In the genomic region with DNA sequence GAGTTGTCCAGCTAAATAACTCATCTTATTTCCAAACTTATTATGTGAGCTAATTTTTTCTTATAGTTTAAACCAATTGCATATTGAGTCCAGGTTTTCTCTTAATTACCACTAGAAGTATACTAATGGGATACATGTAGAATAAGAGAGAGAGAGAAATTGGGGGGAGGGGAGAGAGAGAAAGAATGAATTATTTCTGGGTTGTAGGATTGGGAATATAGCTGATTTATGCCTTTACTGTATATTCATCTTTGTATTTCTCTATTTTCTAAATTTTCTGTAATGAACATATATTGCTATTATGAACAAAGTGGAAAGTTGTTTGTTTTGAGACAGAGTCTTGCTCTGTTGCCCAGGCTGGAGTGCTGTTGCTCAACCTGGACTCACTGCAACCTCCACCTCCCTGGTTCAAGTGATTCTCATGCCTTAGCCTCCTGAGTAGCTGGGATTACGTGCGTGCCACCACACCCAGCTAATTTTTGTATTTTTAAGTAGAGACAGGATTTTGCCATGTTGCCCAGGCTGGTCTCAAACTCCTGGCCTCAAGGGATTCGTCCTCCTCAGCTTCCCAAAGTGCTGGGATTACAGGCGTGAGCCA, we compare ENCODE assay signal across 1 cellular context.
TF ChIP-seq lines count a peak whose summit lies in the region.

No MANE protein-coding gene starts in this region.

TF ChIP-seq in endothelial cell of umbilical vein, 7 proteins besides CTCF, POLR2A, EP300 and RAD21:
- TF ChIP-seq FOS (IDR thresholded peaks at IDR 0.05; ENCODE audit: borderline replicate concordance, insufficient read depth, low read length) (no peak), MYC (IDR thresholded peaks at IDR 0.05; ENCODE audit: low read depth, low read length) (no peak), EZH2 (IDR thresholded peaks at IDR 0.05; ENCODE audit: borderline replicate concordance, low read depth, low read length, severe bottlenecking) (no peak), GATA2 (IDR thresholded peaks at IDR 0.05; ENCODE audit: insufficient read depth, insufficient read length, low read depth, low read length) (no peak), JUN (IDR thresholded peaks at IDR 0.05; ENCODE audit: borderline replicate concordance, insufficient read depth, insufficient read length, low read depth) (no peak), POLR2AphosphoS5 (IDR thresholded peaks at IDR 0.05; ENCODE audit: insufficient read depth, low read depth, low read length) (no peak)
- TF ChIP-seq, protein P1, sequence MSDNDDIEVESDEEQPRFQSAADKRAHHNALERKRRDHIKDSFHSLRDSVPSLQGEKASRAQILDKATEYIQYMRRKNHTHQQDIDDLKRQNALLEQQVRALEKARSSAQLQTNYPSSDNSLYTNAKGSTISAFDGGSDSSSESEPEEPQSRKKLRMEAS (IDR thresholded peaks at IDR 0.05; ENCODE audit: insufficient read depth, insufficient read length) = no peak
TF ChIP-seq in endothelial cell of umbilical vein: peak in this region for 0.
